In genomic region chr3:17407576-17407975, GRCh38 we compare ENCODE assay signal across 17 cellular contexts.
"Had no signal": no experiment of that assay in that cellular context is flagged by ENCODE, and none has a peak within 500 bp of the region (broad histone marks: within the 10 kb centered on the region; RNA-seq: fewer than 3 reads in every experiment).

No MANE protein-coding gene starts in this region.

- H3K27me3 ChIP-seq: gastroesophageal sphincter, neutrophil, right atrium auricular region, spleen, testis, tibial nerve, upper lobe of right lung, vagina had no signal

- DNase-seq: effector CD8-positive, alpha-beta T cell; foreskin fibroblast; mammary epithelial cell; naive thymus-derived CD8-positive, alpha-beta T cell; spleen; stimulated activated CD4-positive, alpha-beta T cell treated with anti-CD3 and anti-CD28 coated beads, Interleukin-15, amount 100 ng/mL, for 24 hours; stimulated activated CD4-positive, alpha-beta T cell treated with anti-CD3 and anti-CD28 coated beads, Interleukin-1b, Interleukin-23, amount 100 ng/mL, for 48 hours; stimulated activated CD4-positive, alpha-beta T cell treated with anti-CD3 and anti-CD28 coated beads, Interleukin-4, amount 100 ng/mL, for 24 hours; testis; upper lobe of right lung had no signal

- ATAC-seq: gastroesophageal sphincter; naive thymus-derived CD8-positive, alpha-beta T cell; stimulated activated memory B cell treated with anti-CD40 and anti-IgM and Interleukin-4, amounts not matched to agents 10 μg/mL and 1 μg/mL and 100 μg/mL, for 72 hours; upper lobe of right lung had no signal

- H3K4me1 ChIP-seq: gastroesophageal sphincter, right atrium auricular region, spleen, testis, tibial nerve, upper lobe of right lung, vagina had no signal

- H3K9me3 ChIP-seq: gastroesophageal sphincter, neutrophil, right atrium auricular region, spleen, testis, tibial nerve, upper lobe of right lung, vagina had no signal

- H3K27ac ChIP-seq: coronary artery, gastroesophageal sphincter, neutrophil, right atrium auricular region, spleen, testis, tibial nerve, upper lobe of right lung, vagina had no signal

- H3K4me3 ChIP-seq: coronary artery, gastroesophageal sphincter, right atrium auricular region, spleen, testis, tibial nerve, upper lobe of right lung, vagina had no signal
